8 cellular contexts compared by ENCODE assay signal in genomic region chrX:110847334-110847733, GRCh38. TPM values are rescaled to one million over a fixed set of nuclear protein-coding genes. Genes with fewer than 3 reads are reported as not detected.
DNase-seq lines count a peak whose midpoint lies in the region; ATAC-seq and TF ChIP-seq lines count a peak whose summit lies in the region.

No MANE protein-coding gene starts in this region.

- H3K4me3 Mint-ChIP-seq in Calu3 (ENCODE audit: low read depth, unreplicated experiment) = no peak overlapping the region
- no peak overlapping the region for H3K4me3 Mint-ChIP-seq in immature natural killer cell

- CTCF ChIA-PET in Calu3 (lab: Charles Lee) = interaction anchor here (0.8 to 1.3 kb wide), 10 partner anchors 10 to 701 kb away, joined by 3 to 8 read pairs (median 3); no protein-coding TSS in a partner anchor

- peak; percentile 40 for DNase-seq in Calu3
- DNase-seq in NCI-H2227 treated with DMSO at 0.1 percent for 48 hours (lab: John Stamatoyannopoulos, UW) = peak; percentile 79
- peak; percentile 76 for DNase-seq in astrocyte of the spinal cord (ENCODE audit: low read depth, low spot score)
- DNase-seq in immature natural killer cell = peak; percentile 23 to 45 (median 29)
- DNase-seq in stromal cell of bone marrow (ENCODE audit: low read depth) = peak; percentile 37
- DNase-seq in HuH-7 (ENCODE audit: low spot score) = no peak

- H3K4me1 Mint-ChIP-seq in Calu3 (ENCODE audit: low read depth, unreplicated experiment) (no peaks in the 10 kb centered on the region), immature natural killer cell (no peaks in the 10 kb centered on the region)

- intact Hi-C loops in Calu3 (cut with micrococcal nuclease; ENCODE audit: unreplicated experiment) = loop anchor here (1.0 to 5.0 kb wide), 4 partner anchors 180 to 397 kb away; no protein-coding TSS in a partner anchor

- H3K27ac Mint-ChIP-seq in Calu3 (ENCODE audit: unreplicated experiment) = no peak overlapping the region
- no peak overlapping the region for H3K27ac Mint-ChIP-seq in immature natural killer cell

- H3K9me3 Mint-ChIP-seq in Calu3 (ENCODE audit: low read depth, unreplicated experiment) (no peaks in the 10 kb centered on the region), immature natural killer cell (no peaks in the 10 kb centered on the region)

- peak; percentile 49 for ATAC-seq in GM18873 (IDR thresholded peaks at IDR 0.05; ENCODE audit: low FRiP score, unreplicated experiment)
- peak; percentile 69 for ATAC-seq in HG03159 (IDR thresholded peaks at IDR 0.05; ENCODE audit: unreplicated experiment)

- no TSS peak for BruUV-seq in Calu3 (replicated peaks; lab: Mats Ljungman, UMichigan)

- H3K36me3 Mint-ChIP-seq in Calu3 (ENCODE audit: insufficient read depth, unreplicated experiment) = no peaks in the 10 kb centered on the region
- no peaks in the 10 kb centered on the region for H3K36me3 Mint-ChIP-seq in immature natural killer cell

- in situ Hi-C loops in astrocyte of the spinal cord (cut with HindIII; ENCODE audit: low sequenced_read_pairs) = no loop called here

- TF ChIP-seq CTCF in Calu3 (IDR thresholded peaks at IDR 0.05; ENCODE audit: unreplicated experiment) (no peak), astrocyte of the spinal cord (IDR thresholded peaks at IDR 0.05; ENCODE audit: low read depth, low read length) (peak; percentile 54)

- peaks cover 22% of the 10 kb centered on the region for H3K27me3 Mint-ChIP-seq in Calu3 (ENCODE audit: unreplicated experiment)
- H3K27me3 Mint-ChIP-seq in immature natural killer cell (ENCODE audit: low read depth in 3 of 3) = peaks cover 2 to 7% (median 4%) of the 10 kb centered on the region in 3 donors

- H3K4me3 ChIP-seq in astrocyte of the spinal cord (ENCODE audit: low read depth, low read length) = no peak overlapping the region

RNA-seq across cellular contexts. Expression of gene CHRDL1, which starts 51.7 kb away (rescaled TPM):
- not detected in 2 replicates for total RNA-seq in Calu3 (2022)
- polyA plus RNA-seq in immature natural killer cell = not detected
